Comparison of ENCODE assay signal across 8 cellular contexts in genomic region chr11:93784152-93784934, GRCh38. TPM values are rescaled to one million over a fixed set of nuclear protein-coding genes. Genes with fewer than 3 reads are reported as not detected.
DNase-seq lines count a peak whose midpoint lies in the region; ATAC-seq, FAIRE-seq and TF ChIP-seq lines count a peak whose summit lies in the region.

MED17 (plus strand) TSS chr11:93784282; CDS start chr11:93784514, 232 bp downstream.

- DNase-seq in GM12892 (ENCODE audit: insufficient read length) (peak; percentile 78), NCI-H1436 treated with DMSO at 0.1 percent for 48 hours (lab: John Stamatoyannopoulos, UW) (peak; percentile 61), T-helper 1 cell (peak; percentile 75 to 90 (median 81)), adrenal gland (peak; percentile 91 to 96 (median 94)), heart right ventricle (peak; percentile 90 to 95), posterior cingulate gyrus (peak; percentile 87 to 99 (median 94)), upper lobe of left lung (peak; percentile 91 to 94)

- intact Hi-C loops in adrenal gland (cut with DNase I) (loop anchor here in 1 of 2 donors (5.0 kb wide), 1 partner anchor 42 kb away; the partner anchor contains the start of genes C11orf54 and TAF1D), heart right ventricle (cut with DNase I) (loop anchor here in 7 of 10 donors (1.0 to 5.0 kb wide), 3 partner anchors 42 to 44 kb away; partner anchors contain the start of genes C11orf54 (in 7 of the 7) and TAF1D (in 7 of the 7)), posterior cingulate gyrus (cut with DNase I) (no loop called here)

- ATAC-seq in HG02852 (IDR thresholded peaks at IDR 0.05; ENCODE audit: unreplicated experiment) (peak; percentile 97), heart right ventricle (peak; percentile 99 to 100 (median 100)), upper lobe of left lung (ENCODE audit: low FRiP score in 2 of 2) (peak; percentile 99 to 100)

- H3K27ac ChIP-seq in adrenal gland (peak within 1 kb of the TSS; percentile 89 to 98 (median 94)), heart right ventricle (peak within 1 kb of the TSS; percentile 67 to 98 (median 95)), upper lobe of left lung (peak within 1 kb of the TSS; percentile 88 to 97 (median 94))

- H3K9me3 ChIP-seq in adrenal gland (replicated peaks in 1 of 3) = no peaks in the 10 kb centered on the region
- no peaks in the 10 kb centered on the region for H3K9me3 ChIP-seq in heart right ventricle
- H3K9me3 ChIP-seq in upper lobe of left lung = no peaks in the 10 kb centered on the region

- peaks cover 0 to 11% of the 10 kb centered on the region in 2 donors for H3K36me3 ChIP-seq in adrenal gland (replicated peaks in 1 of 2)
- peaks cover 0 to 20% (median 5%) of the 10 kb centered on the region in 9 donors for H3K36me3 ChIP-seq in heart right ventricle
- H3K36me3 ChIP-seq in upper lobe of left lung = peaks cover 0 to 17% (median 6%) of the 10 kb centered on the region in 4 donors

- no peak for TF ChIP-seq EP300 in upper lobe of left lung (IDR thresholded peaks at IDR 0.05)

- H3K27me3 ChIP-seq in adrenal gland (no peaks in the 10 kb centered on the region), heart right ventricle (no peaks in the 10 kb centered on the region), upper lobe of left lung (no peaks in the 10 kb centered on the region)

- TF ChIP-seq POLR2A in GM12892 (IDR thresholded peaks at IDR 0.05; ENCODE audit: low read depth, low read length) = peak; percentile 88
- TF ChIP-seq POLR2A in adrenal gland (IDR thresholded peaks at IDR 0.05) = peak; percentile 57 to 88
- TF ChIP-seq POLR2A in upper lobe of left lung (IDR thresholded peaks at IDR 0.05) = peak in 3 of 4 donors; percentile 72 to 89 (median 85)

- no peak for FAIRE-seq in GM12892 (lab: Jason Lieb, UNC)

- peaks cover 20 to 35% of the 10 kb centered on the region in 2 donors for H3K4me1 ChIP-seq in adrenal gland (replicated peaks in 1 of 2)
- H3K4me1 ChIP-seq in heart right ventricle = peaks cover 7 to 40% (median 34%) of the 10 kb centered on the region in 9 donors
- peaks cover 23 to 33% (median 27%) of the 10 kb centered on the region in 4 donors for H3K4me1 ChIP-seq in upper lobe of left lung

- TF ChIP-seq CTCF in adrenal gland (IDR thresholded peaks at IDR 0.05) (peak; percentile 29 to 55 (median 48)), heart right ventricle (IDR thresholded peaks at IDR 0.05) (peak in 7 of 9 donors; percentile 38 to 69 (median 49)), upper lobe of left lung (IDR thresholded peaks at IDR 0.05) (peak; percentile 26 to 65 (median 48))

- H3K4me3 ChIP-seq in adrenal gland (peak within 1 kb of the TSS; percentile 83 to 91 (median 86)), heart right ventricle (peak within 1 kb of the TSS; percentile 78 to 99 (median 96)), upper lobe of left lung (peak within 1 kb of the TSS; percentile 65 to 92 (median 76))

- 0 to 1% (median 0%) methylated on average over 7 to 72 of the region's 72 CpGs for WGBS in adrenal gland, 4 donors
- 0% methylated on average over 72 of the region's 72 CpGs for WGBS in heart right ventricle, 2 donors
- WGBS in upper lobe of left lung, 2 donors = 0% methylated on average over 14 to 42 of the region's 72 CpGs

RNA-seq across cellular contexts. Expression of gene MED17, which starts in this region (rescaled TPM):
- polyA plus RNA-seq in GM12892 (2012; ENCODE audit: missing spikeins) = 19.8 TPM
- total RNA-seq in adrenal gland (10 to 100 TPM; 16.9 to 32.0 (median 24.8) TPM), heart right ventricle (10 to 100 TPM; 17.2 to 25.7 (median 22.1) TPM), upper lobe of left lung (10 to 100 TPM; 13.1 to 33.5 (median 28.1) TPM)
- polyA plus RNA-seq in adrenal gland (10 to 100 TPM in 2 of 3 donors, 1 to 10 TPM in 1; 8.4 to 16.9 (median 10.4) TPM), heart right ventricle (10 to 100 TPM; 11.0 to 12.5 TPM)

Comparison
In these comparisons a context has a peak if more than half of its experiments do, and no peak if none do; other contexts are left out.
1. Peak in every context shown above with its lines: DNase-seq, ATAC-seq, H3K4me3 ChIP-seq and H3K27ac ChIP-seq.